29 cellular contexts compared by ENCODE assay signal in genomic region chr9:11469745-11470144, GRCh38.
"Had no signal": no experiment of that assay in that cellular context is flagged by ENCODE, and none has a peak within 500 bp of the region (broad histone marks: within the 10 kb centered on the region; RNA-seq: fewer than 3 reads in every experiment).

No MANE protein-coding gene starts in this region.

- H3K27ac Mint-ChIP-seq: stimulated activated effector memory CD8-positive, alpha-beta T cell treated with anti-CD3 and anti-CD28 coated beads, Interleukin-12 subunit alpha, Interleukin-12 subunit beta, amount 100 ng/mL, for 72 hours; stimulated activated memory B cell treated with anti-CD40 and anti-IgM and Interleukin-4, amounts not matched to agents 10 μg/mL and 1 μg/mL and 100 μg/mL, for 72 hours; stimulated activated naive B cell treated with anti-CD40 and anti-IgM and Interleukin-4, amounts not matched to agents 10 μg/mL and 1 μg/mL and 100 μg/mL, for 72 hours; stimulated activated naive CD8-positive, alpha-beta T cell treated with anti-CD3 and anti-CD28 coated beads, Interleukin-15, amount 100 ng/mL, for 72 hours; stimulated activated naive CD8-positive, alpha-beta T cell treated with anti-CD3 and anti-CD28 coated beads, Interleukin-15, Interleukin-2, amounts not matched to agents 100 ng/mL and 50 ng/mL, for 24 hours; type B pancreatic cell had no signal

- H3K36me3 Mint-ChIP-seq: stimulated activated effector memory CD8-positive, alpha-beta T cell treated with anti-CD3 and anti-CD28 coated beads, Interleukin-12 subunit alpha, Interleukin-12 subunit beta, amount 100 ng/mL, for 72 hours; stimulated activated memory B cell treated with anti-CD40 and anti-IgM and Interleukin-4, amounts not matched to agents 10 μg/mL and 1 μg/mL and 100 μg/mL, for 72 hours; stimulated activated naive B cell treated with anti-CD40 and anti-IgM and Interleukin-4, amounts not matched to agents 10 μg/mL and 1 μg/mL and 100 μg/mL, for 72 hours; type B pancreatic cell had no signal

- H3K27me3 ChIP-seq: stomach, suprapubic skin, testis, thyroid gland, tibial artery, tibial nerve, transverse colon, upper lobe of left lung, upper lobe of right lung, uterus, vagina had no signal

- H3K4me1 Mint-ChIP-seq: stimulated activated effector memory CD8-positive, alpha-beta T cell treated with anti-CD3 and anti-CD28 coated beads, Interleukin-12 subunit alpha, Interleukin-12 subunit beta, amount 100 ng/mL, for 72 hours; stimulated activated memory B cell treated with anti-CD40 and anti-IgM and Interleukin-4, amounts not matched to agents 10 μg/mL and 1 μg/mL and 100 μg/mL, for 72 hours; stimulated activated naive B cell treated with anti-CD40 and anti-IgM and Interleukin-4, amounts not matched to agents 10 μg/mL and 1 μg/mL and 100 μg/mL, for 72 hours; stimulated activated naive CD8-positive, alpha-beta T cell treated with anti-CD3 and anti-CD28 coated beads, Interleukin-15, amount 100 ng/mL, for 72 hours had no signal

- H3K36me3 ChIP-seq: stomach, suprapubic skin, thoracic aorta, thyroid gland, tibial artery, tibial nerve, transverse colon, upper lobe of left lung, upper lobe of right lung, uterus, vagina had no signal

- H3K27ac ChIP-seq: stomach, suprapubic skin, testis, thoracic aorta, thyroid gland, tibial artery, tibial nerve, transverse colon, upper lobe of left lung, upper lobe of right lung, uterus, vagina had no signal

- ATAC-seq: stimulated activated effector memory CD8-positive, alpha-beta T cell treated with anti-CD3 and anti-CD28 coated beads, Interleukin-12 subunit alpha, Interleukin-12 subunit beta, amount 100 ng/mL, for 72 hours; stimulated activated memory B cell treated with anti-CD40 and anti-IgM and Interleukin-4, amounts not matched to agents 10 μg/mL and 1 μg/mL and 100 μg/mL, for 72 hours; stimulated activated naive B cell treated with anti-CD40 and anti-IgM and Interleukin-4, amounts not matched to agents 10 μg/mL and 1 μg/mL and 100 μg/mL, for 72 hours; stimulated activated naive CD8-positive, alpha-beta T cell treated with anti-CD3 and anti-CD28 coated beads, Interleukin-15, amount 100 ng/mL, for 72 hours; stimulated activated naive CD8-positive, alpha-beta T cell treated with anti-CD3 and anti-CD28 coated beads, Interleukin-15, Interleukin-2, amounts not matched to agents 100 U/mL and 50 U/mL, for 24 hours; upper lobe of right lung had no signal

- H3K4me3 Mint-ChIP-seq: stimulated activated effector memory CD8-positive, alpha-beta T cell treated with anti-CD3 and anti-CD28 coated beads, Interleukin-12 subunit alpha, Interleukin-12 subunit beta, amount 100 ng/mL, for 72 hours; stimulated activated memory B cell treated with anti-CD40 and anti-IgM and Interleukin-4, amounts not matched to agents 10 μg/mL and 1 μg/mL and 100 μg/mL, for 72 hours; stimulated activated naive B cell treated with anti-CD40 and anti-IgM and Interleukin-4, amounts not matched to agents 10 μg/mL and 1 μg/mL and 100 μg/mL, for 72 hours; stimulated activated naive CD8-positive, alpha-beta T cell treated with anti-CD3 and anti-CD28 coated beads, Interleukin-15, amount 100 ng/mL, for 72 hours; stimulated activated naive CD8-positive, alpha-beta T cell treated with anti-CD3 and anti-CD28 coated beads, Interleukin-15, Interleukin-2, amounts not matched to agents 100 ng/mL and 50 ng/mL, for 24 hours; type B pancreatic cell had no signal

- DNase-seq: stimulated activated CD4-positive, alpha-beta T cell treated with anti-CD3 and anti-CD28 coated beads, Interleukin-2, amount 100 ng/mL, for 48 hours; stimulated activated CD4-positive, alpha-beta T cell treated with anti-CD3 and anti-CD28 coated beads, Interleukin-4, amount 100 ng/mL, for 1 hour; stimulated activated CD4-positive, alpha-beta T cell treated with anti-CD3 and anti-CD28 coated beads, Interleukin-4, amount 100 ng/mL, for 24 hours; stimulated activated CD4-positive, alpha-beta T cell treated with anti-CD3 and anti-CD28 coated beads, Interleukin-4, amount 100 ng/mL, for 4 hours; stimulated activated CD8-positive, alpha-beta memory T cell treated with anti-CD3 and anti-CD28 coated beads, Interleukin-4, amount 100 ng/mL, for 48 hours; stimulated activated naive B cell treated with anti-CD40 and anti-IgM and Interleukin-4, amounts not matched to agents 10 μg/mL and 1 μg/mL and 100 μg/mL, for 72 hours; stimulated activated naive CD4-positive, alpha-beta T cell; stimulated activated naive CD4-positive, alpha-beta T cell treated with Interleukin-2 at 50 U/mL for 16 hours; stimulated activated naive CD8-positive, alpha-beta T cell treated with anti-CD3 and anti-CD28 coated beads, Interleukin-15, amount 100 ng/mL, for 72 hours; stimulated activated naive CD8-positive, alpha-beta T cell treated with anti-CD3 and anti-CD28 coated beads, Interleukin-15, Interleukin-2, amounts not matched to agents 100 U/mL and 50 U/mL, for 24 hours; stomach; substantia nigra; testis; thyroid gland; tibial artery; transverse colon; trophoblast cell; upper lobe of left lung; upper lobe of right lung; uterus had no signal

- H3K9me3 ChIP-seq: suprapubic skin, testis, thoracic aorta, thyroid gland, tibial artery, upper lobe of right lung, uterus, vagina had no signal

- H3K27me3 Mint-ChIP-seq: stimulated activated memory B cell treated with anti-CD40 and anti-IgM and Interleukin-4, amounts not matched to agents 10 μg/mL and 1 μg/mL and 100 μg/mL, for 72 hours; stimulated activated naive B cell treated with anti-CD40 and anti-IgM and Interleukin-4, amounts not matched to agents 10 μg/mL and 1 μg/mL and 100 μg/mL, for 72 hours; stimulated activated naive CD8-positive, alpha-beta T cell treated with anti-CD3 and anti-CD28 coated beads, Interleukin-15, amount 100 ng/mL, for 72 hours; stimulated activated naive CD8-positive, alpha-beta T cell treated with anti-CD3 and anti-CD28 coated beads, Interleukin-15, Interleukin-2, amounts not matched to agents 100 ng/mL and 50 ng/mL, for 24 hours; type B pancreatic cell had no signal

- FAIRE-seq: urothelium cell line had no signal

- H3K9me3 Mint-ChIP-seq: stimulated activated naive B cell treated with anti-CD40 and anti-IgM and Interleukin-4, amounts not matched to agents 10 μg/mL and 1 μg/mL and 100 μg/mL, for 72 hours; stimulated activated naive CD8-positive, alpha-beta T cell treated with anti-CD3 and anti-CD28 coated beads, Interleukin-15, amount 100 ng/mL, for 72 hours; type B pancreatic cell had no signal

- H3K4me3 ChIP-seq: stomach, suprapubic skin, testis, thoracic aorta, thyroid gland, tibial artery, tibial nerve, transverse colon, upper lobe of left lung, upper lobe of right lung, uterus, vagina had no signal

- H3K4me1 ChIP-seq: stomach, suprapubic skin, testis, thyroid gland, tibial artery, tibial nerve, transverse colon, upper lobe of left lung, upper lobe of right lung, uterus, vagina had no signal
